Comparison of ENCODE assay signal across 12 cellular contexts in the genomic region with DNA sequence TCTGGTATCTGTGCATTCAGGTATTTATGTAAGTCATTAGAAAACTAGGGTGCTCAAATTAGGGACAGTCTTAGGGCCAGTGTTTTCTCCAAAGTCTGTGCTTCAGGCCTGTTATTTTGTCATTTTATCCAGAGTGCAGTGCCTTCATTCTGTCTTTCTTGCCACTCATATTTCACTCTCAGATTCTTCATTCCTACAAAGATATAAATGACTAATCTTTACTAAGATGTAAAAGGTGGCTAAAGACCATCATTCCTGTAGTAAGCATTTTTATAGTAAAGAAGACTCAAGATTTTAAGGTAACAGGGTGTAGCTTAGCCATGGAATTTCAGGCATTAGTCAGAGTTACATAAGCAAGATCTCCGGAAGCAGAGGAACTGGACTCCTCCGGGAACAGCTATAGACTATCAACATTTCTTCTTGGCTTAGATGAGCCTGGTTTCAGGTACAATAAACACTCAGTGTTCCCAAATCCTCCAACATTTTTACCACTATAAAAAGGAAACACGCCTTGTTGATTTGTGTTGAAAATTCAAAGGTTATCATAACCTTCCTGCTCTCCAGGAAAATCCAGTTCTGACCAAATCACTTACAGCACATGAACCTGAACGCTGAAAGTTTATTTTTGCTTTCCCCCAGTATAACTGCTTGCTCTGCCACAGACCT. TPM values are rescaled to one million over a fixed set of nuclear protein-coding genes. Genes with fewer than 3 reads are reported as not detected.
A peak's percentile ranks its signal among the peaks of the same experiment; 100 is the strongest.
DNase-seq lines count a peak whose midpoint lies in the region; ATAC-seq and TF ChIP-seq lines count a peak whose summit lies in the region.
"Had no signal": no experiment of that assay in that cellular context is flagged by ENCODE, and none has a peak within 500 bp of the region (broad histone marks: within the 10 kb centered on the region; RNA-seq: fewer than 3 reads in every experiment).

No MANE protein-coding gene starts in this region.

- H3K9me3 Mint-ChIP-seq in osteocyte (ENCODE audit: unreplicated experiment), result peaks cover 11% of the 10 kb centered on the region
- H3K9me3 Mint-ChIP-seq in naive thymus-derived CD4-positive, alpha-beta T cell, result peaks cover 0 to 29% (median 16%) of the 10 kb centered on the region in 11 donors

- H3K36me3 Mint-ChIP-seq in osteocyte (ENCODE audit: unreplicated experiment), result peaks cover 3% of the 10 kb centered on the region
- peaks cover 3 to 42% (median 19%) of the 10 kb centered on the region in 5 donors for H3K36me3 Mint-ChIP-seq in naive thymus-derived CD4-positive, alpha-beta T cell

- no peak for TF ChIP-seq CTCF in VCaP (conservative IDR thresholded peaks at IDR 0.05)
- TF ChIP-seq CTCF in osteocyte (IDR thresholded peaks at IDR 0.05), result no peak

- H3K27ac Mint-ChIP-seq in osteocyte (ENCODE audit: unreplicated experiment), result peak overlapping the region; percentile 91
- peak overlapping the region in 3 of 9 donors; percentile 5 to 35 (median 14) for H3K27ac Mint-ChIP-seq in naive thymus-derived CD4-positive, alpha-beta T cell
- H3K27ac Mint-ChIP-seq: neural progenitor cell had no signal

- H3K4me3 Mint-ChIP-seq in osteocyte (ENCODE audit: unreplicated experiment), result peak overlapping the region; percentile 15
- H3K4me3 Mint-ChIP-seq in naive thymus-derived CD4-positive, alpha-beta T cell, result peak overlapping the region in 3 of 10 donors; percentile 5 to 25 (median 10)
- H3K4me3 Mint-ChIP-seq: neural progenitor cell had no signal

- in situ Hi-C loops in Caki2 (cut with HindIII; ENCODE audit: low pct_unique_long_range_greater_than_20kb, low sequenced_read_pairs), result no loop called here

- H3K4me1 Mint-ChIP-seq in osteocyte (ENCODE audit: unreplicated experiment), result peaks cover 25% of the 10 kb centered on the region
- H3K4me1 Mint-ChIP-seq in naive thymus-derived CD4-positive, alpha-beta T cell, result peaks cover 12 to 42% (median 34%) of the 10 kb centered on the region in 7 donors

- no peak overlapping the region for H3K4me3 ChIP-seq in naive thymus-derived CD4-positive, alpha-beta T cell (ENCODE audit: low read length)
- H3K4me3 ChIP-seq: neural progenitor cell had no signal

- POLR2A ChIA-PET in naive thymus-derived CD4-positive, alpha-beta T cell (lab: Charles Lee), result interaction anchor here (1.0 kb wide), 1 partner anchor 83 kb away, joined by 4 read pairs; no protein-coding TSS in a partner anchor

- CTCF ChIA-PET in naive thymus-derived CD4-positive, alpha-beta T cell (lab: Charles Lee), result no interaction called here

- peaks cover 0 to 5% of the 10 kb centered on the region in 2 donors for H3K4me1 ChIP-seq in naive thymus-derived CD4-positive, alpha-beta T cell (ENCODE audit: control insufficient read depth in 2 of 2, insufficient read depth in 2 of 2, low read length in 2 of 2)
- H3K4me1 ChIP-seq: neural progenitor cell had no signal

- intact Hi-C loops in naive thymus-derived CD4-positive, alpha-beta T cell (cut with micrococcal nuclease), result no loop called here

- peak overlapping the region; percentile 61 for H3K27ac ChIP-seq in VCaP
- no peak overlapping the region for H3K27ac ChIP-seq in naive thymus-derived CD4-positive, alpha-beta T cell (ENCODE audit: low read depth, low read length)
- H3K27ac ChIP-seq: neural progenitor cell had no signal

- peak; percentile 53 for DNase-seq in Caki2 (ENCODE audit: low read depth)
- DNase-seq in fibroblast of the conjunctiva (ENCODE audit: low read depth), result peak; percentile 20
- DNase-seq in osteocyte (ENCODE audit: extremely low spot score, unreplicated experiment), result no peak
- no peak for DNase-seq in NCI-H1436 treated with DMSO at 0.1 percent for 48 hours (lab: John Stamatoyannopoulos, UW)
- no peak for DNase-seq in SKM-1 (lab: John Stamatoyannopoulos, UW; ENCODE audit: unreplicated experiment)
- DNase-seq in naive thymus-derived CD4-positive, alpha-beta T cell, result no peak
- DNase-seq: GOT3, NCI-H1092, T1000 had no signal

- no peaks in the 10 kb centered on the region for H3K27me3 Mint-ChIP-seq in osteocyte (ENCODE audit: unreplicated experiment)
- no peaks in the 10 kb centered on the region for H3K27me3 Mint-ChIP-seq in naive thymus-derived CD4-positive, alpha-beta T cell

- H3K27me3 ChIP-seq in naive thymus-derived CD4-positive, alpha-beta T cell (ENCODE audit: control insufficient read depth in 2 of 2, insufficient read depth in 2 of 2, low read length in 2 of 2), result no peaks in the 10 kb centered on the region
- H3K27me3 ChIP-seq: neural progenitor cell had no signal

- H3K9me3 ChIP-seq in naive thymus-derived CD4-positive, alpha-beta T cell (ENCODE audit: control insufficient read depth in 2 of 3, low read length in 3 of 3), result peaks cover 0 to 10% (median 0%) of the 10 kb centered on the region in 3 experiments

- no peak for ATAC-seq in HG02885 (IDR thresholded peaks at IDR 0.05; ENCODE audit: poor library complexity, unreplicated experiment)
- ATAC-seq in naive thymus-derived CD4-positive, alpha-beta T cell, result no peak

- H3K36me3 ChIP-seq in naive thymus-derived CD4-positive, alpha-beta T cell (ENCODE audit: control insufficient read depth in 2 of 3, insufficient read depth in 3 of 3, low read length in 3 of 3), result no peaks in the 10 kb centered on the region
- H3K36me3 ChIP-seq: neural progenitor cell had no signal

RNA-seq across cellular contexts. Expression of a gene that starts 23.8 kb away (rescaled TPM):
- total RNA-seq in Caki2 (2014; rRNA removed; shearing (Covaris generic); ENCODE audit: low replicate concordance), result 51.6 and 54.2 TPM in 2 replicates
- total RNA-seq in osteocyte, result 13.7 and 14.8 TPM in 2 replicates
- total RNA-seq in naive thymus-derived CD4-positive, alpha-beta T cell, result 100 to 1,000 TPM in 1 of 5 experiments, 10 to 100 TPM in 4; 43.8 to 108 (median 62.5) TPM
- polyA plus RNA-seq in naive thymus-derived CD4-positive, alpha-beta T cell, result 100 to 1,000 TPM; 129 to 135 TPM

RNA-seq across cellular contexts. Expression of a gene that starts 52.7 kb away (rescaled TPM):
- total RNA-seq in Caki2 (2014; rRNA removed; shearing (Covaris generic); ENCODE audit: low replicate concordance), result 75.4 and 94.7 TPM in 2 replicates
- total RNA-seq in osteocyte, result 35.9 and 40.6 TPM in 2 replicates
- 10 to 100 TPM; 31.2 to 47.6 (median 37.8) TPM for total RNA-seq in naive thymus-derived CD4-positive, alpha-beta T cell
- 10 to 100 TPM; 21.8 to 61.8 TPM for polyA plus RNA-seq in naive thymus-derived CD4-positive, alpha-beta T cell

Comparison
In these comparisons a context has a peak if more than half of its experiments do, and no peak if none do; other contexts are left out.
1. DNase-seq: peak in Caki2 (single experiment) and fibroblast of the conjunctiva (single experiment); none in osteocyte (single experiment), NCI-H1436 treated with DMSO at 0.1 percent for 48 hours (single experiment), SKM-1 (single experiment) and naive thymus-derived CD4-positive, alpha-beta T cell (0 of 9).